In the genomic region with DNA sequence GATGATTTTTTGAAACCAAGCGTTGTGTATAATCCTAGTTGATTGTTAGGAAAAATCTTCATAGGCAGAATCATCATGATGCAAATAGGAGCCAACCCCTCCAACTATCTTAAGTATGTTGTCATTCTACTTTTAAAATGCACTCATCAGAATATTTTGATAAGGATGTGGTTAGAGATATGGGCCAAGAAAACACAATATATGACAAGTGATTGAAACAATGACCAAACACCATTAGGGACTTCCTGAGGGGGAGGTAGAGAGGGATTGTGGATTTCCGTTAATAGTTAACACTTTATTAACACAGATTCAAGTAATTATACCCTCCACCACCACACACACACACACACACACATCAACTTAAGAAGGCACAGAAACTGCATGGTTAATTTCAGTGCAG, we compare ENCODE assay signal across 18 cellular contexts.
A peak's percentile ranks its signal among the peaks of the same experiment; 100 is the strongest.
DNase-seq lines count a peak whose midpoint lies in the region; ATAC-seq and TF ChIP-seq lines count a peak whose summit lies in the region.
"Had no signal": no experiment of that assay in that cellular context is flagged by ENCODE, and none has a peak within 500 bp of the region (broad histone marks: within the 10 kb centered on the region; RNA-seq: fewer than 3 reads in every experiment).

No MANE protein-coding gene starts in this region.

- ATAC-seq in GM18511 (IDR thresholded peaks at IDR 0.05; ENCODE audit: unreplicated experiment): no peak

- no peak overlapping the region for H3K4me3 ChIP-seq in BLaER1
- no peak overlapping the region for H3K4me3 ChIP-seq in brain microvascular endothelial cell (ENCODE audit: low read depth, low read length)

- no peak for TF ChIP-seq CTCF in brain microvascular endothelial cell (IDR thresholded peaks at IDR 0.05; ENCODE audit: low read depth, low read length, missing control alignments)

- H3K9ac ChIP-seq in BLaER1: no peak overlapping the region

- POLR2A ChIA-PET in HEK293T (lab: Yijun Ruan, JAX): no interaction called here

- H3K27me3 ChIP-seq in BLaER1 (no peaks in the 10 kb centered on the region), brain microvascular endothelial cell (replicated peaks) (no peaks in the 10 kb centered on the region)

- peaks cover 23% of the 10 kb centered on the region for H3K4me1 ChIP-seq in BLaER1

- H3K9me3 ChIP-seq in BLaER1: peaks cover 7% of the 10 kb centered on the region; the same call in 1 of the 2 replicates

- H3K27ac ChIP-seq in BLaER1 (no peak overlapping the region), brain microvascular endothelial cell (no peak overlapping the region)

- peak overlapping the region; percentile 62 for H3K4me2 ChIP-seq in BLaER1

- H4K20me1 ChIP-seq in BLaER1: no peaks in the 10 kb centered on the region

- in situ Hi-C loops in brain microvascular endothelial cell (cut with HindIII; ENCODE audit: low pct_ligation_motif_present, low sequenced_read_pairs): no loop called here

- CTCF ChIA-PET in HEK293T (lab: Yijun Ruan, JAX): no interaction called here

- H3K36me3 ChIP-seq in BLaER1 (peaks cover 3% of the 10 kb centered on the region; the same call in 1 of the 2 replicates), brain microvascular endothelial cell (replicated peaks) (no peaks in the 10 kb centered on the region)

- DNase-seq in M059J (ENCODE audit: low read depth): peak; percentile 19
- DNase-seq in brain microvascular endothelial cell: peak; percentile 12
- DNase-seq in iris pigment epithelial cell (ENCODE audit: low read depth): peak; percentile 28
- DNase-seq in NCI-H524 (lab: John Stamatoyannopoulos, UW): no peak
- DNase-seq in GM19238 (ENCODE audit: insufficient read length, low spot score): no peak
- DNase-seq in HEK293T (ENCODE audit: extremely low spot score): no peak
- DNase-seq: AML-193; CD4-positive, alpha-beta T cell; DND-41; Karpas-422; NCI-H1417; NCI-H2029; NCI-H2171 treated with DMSO at 0.1 percent for 48 hours; NCI-H510A; OCI-M1; RPMI8226 had no signal

TF ChIP-seq in HEK293T, 16 proteins besides CTCF, POLR2A, EP300 and RAD21:
- no peak for TF ChIP-seq CTBP1 (IDR thresholded peaks at IDR 0.05; ENCODE audit: borderline replicate concordance)
- TF ChIP-seq SUZ12 (IDR thresholded peaks at IDR 0.05): no peak
- TF ChIP-seq FOXK2 (IDR thresholded peaks at IDR 0.05): no peak
- no peak for TF ChIP-seq LEF1 (IDR thresholded peaks at IDR 0.05; ENCODE audit: borderline replicate concordance)
- TF ChIP-seq, protein P1, sequence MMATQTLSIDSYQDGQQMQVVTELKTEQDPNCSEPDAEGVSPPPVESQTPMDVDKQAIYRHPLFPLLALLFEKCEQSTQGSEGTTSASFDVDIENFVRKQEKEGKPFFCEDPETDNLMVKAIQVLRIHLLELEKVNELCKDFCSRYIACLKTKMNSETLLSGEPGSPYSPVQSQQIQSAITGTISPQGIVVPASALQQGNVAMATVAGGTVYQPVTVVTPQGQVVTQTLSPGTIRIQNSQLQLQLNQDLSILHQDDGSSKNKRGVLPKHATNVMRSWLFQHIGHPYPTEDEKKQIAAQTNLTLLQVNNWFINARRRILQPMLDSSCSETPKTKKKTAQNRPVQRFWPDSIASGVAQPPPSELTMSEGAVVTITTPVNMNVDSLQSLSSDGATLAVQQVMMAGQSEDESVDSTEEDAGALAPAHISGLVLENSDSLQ (IDR thresholded peaks at IDR 0.05): no peak
- no peak for TF ChIP-seq BHLHE40 (IDR thresholded peaks at IDR 0.05; ENCODE audit: borderline replicate concordance)
- TF ChIP-seq FOXM1 (IDR thresholded peaks at IDR 0.05; ENCODE audit: borderline replicate concordance): no peak
- TF ChIP-seq ARNT (IDR thresholded peaks at IDR 0.05): no peak
- TF ChIP-seq NFRKB (IDR thresholded peaks at IDR 0.05): no peak
- no peak for TF ChIP-seq FOXA1 (IDR thresholded peaks at IDR 0.05)
- no peak for TF ChIP-seq L3MBTL2 (conservative IDR thresholded peaks at IDR 0.05)
- TF ChIP-seq SP1 (IDR thresholded peaks at IDR 0.05): no peak
TF ChIP-seq in HEK293T: peak in this region for 0.

Comparison
In these comparisons a context has a peak if more than half of its experiments do, and no peak if none do; other contexts are left out.
1. DNase-seq: peak in M059J (single experiment), brain microvascular endothelial cell (single experiment) and iris pigment epithelial cell (single experiment); none in NCI-H524 (0 of 2), GM19238 (single experiment) and HEK293T (single experiment).